8 cellular contexts compared by ENCODE assay signal in genomic region chr18:26103579-26103978, GRCh38. TPM values are rescaled to one million over a fixed set of nuclear protein-coding genes. Genes with fewer than 3 reads are reported as not detected.
DNase-seq lines count a peak whose midpoint lies in the region; ATAC-seq and TF ChIP-seq lines count a peak whose summit lies in the region.

No MANE protein-coding gene starts in this region.

- H3K9me3 Mint-ChIP-seq in CD4-positive, CD25-positive, alpha-beta regulatory T cell: peaks cover 0 to 6% (median 0%) of the 10 kb centered on the region in 7 donors

- no peaks in the 10 kb centered on the region for H3K36me3 Mint-ChIP-seq in CD4-positive, CD25-positive, alpha-beta regulatory T cell

- peak in 2 of 3 donors; percentile 14 to 50 for DNase-seq in CD4-positive, CD25-positive, alpha-beta regulatory T cell
- DNase-seq in activated T-cell treated with anti-CD3 and anti-CD28 coated beads for 48 hours (ENCODE audit: low read depth): peak; percentile 23
- peak; percentile 12 for DNase-seq in left kidney (ENCODE audit: low read depth, low spot score)
- no peak for DNase-seq in NCI-H1092 treated with DMSO at 0.1 percent for 48 hours (lab: John Stamatoyannopoulos, UW)
- no peak for DNase-seq in NCI-H1105 (lab: John Stamatoyannopoulos, UW)

- peaks cover 2% of the 10 kb centered on the region for H3K27me3 ChIP-seq in CD4-positive, CD25-positive, alpha-beta regulatory T cell (ENCODE audit: control insufficient read depth, insufficient read depth, low read length)

- no peak overlapping the region for H3K4me3 Mint-ChIP-seq in CD4-positive, CD25-positive, alpha-beta regulatory T cell

- H3K4me1 ChIP-seq in CD4-positive, CD25-positive, alpha-beta regulatory T cell (ENCODE audit: control insufficient read depth, insufficient read depth, low read length, poor library complexity, severe bottlenecking): no peaks in the 10 kb centered on the region

- TF ChIP-seq RAD21 in Ishikawa (IDR thresholded peaks at IDR 0.05; ENCODE audit: low read depth): peak; percentile 62

- no peaks in the 10 kb centered on the region for H3K36me3 ChIP-seq in CD4-positive, CD25-positive, alpha-beta regulatory T cell (ENCODE audit: control insufficient read depth, insufficient read depth, low read length)

- ATAC-seq in CD4-positive, CD25-positive, alpha-beta regulatory T cell (ENCODE audit: low read depth in 2 of 2): no peak
- ATAC-seq in HG03469 (IDR thresholded peaks at IDR 0.05; ENCODE audit: unreplicated experiment) (no peak), GM18502 (IDR thresholded peaks at IDR 0.05; ENCODE audit: poor library complexity, unreplicated experiment) (no peak)

- no peak overlapping the region for H3K4me3 ChIP-seq in CD4-positive, CD25-positive, alpha-beta regulatory T cell (ENCODE audit: low read depth, low read length)

- no peak for TF ChIP-seq EP300 in Ishikawa (IDR thresholded peaks at IDR 0.05; ENCODE audit: borderline replicate concordance)

- no peak overlapping the region for H3K27ac Mint-ChIP-seq in CD4-positive, CD25-positive, alpha-beta regulatory T cell

- H3K9me3 ChIP-seq in CD4-positive, CD25-positive, alpha-beta regulatory T cell (ENCODE audit: control insufficient read depth in 2 of 2, low read length in 2 of 2): no peaks in the 10 kb centered on the region

- no peak overlapping the region for H3K27ac ChIP-seq in CD4-positive, CD25-positive, alpha-beta regulatory T cell (ENCODE audit: insufficient read depth, low read length, poor library complexity, severe bottlenecking)

- H3K4me1 Mint-ChIP-seq in CD4-positive, CD25-positive, alpha-beta regulatory T cell: peaks cover 0 to 9% (median 0%) of the 10 kb centered on the region in 4 donors

- peaks cover 34% of the 10 kb centered on the region for H3K27me3 Mint-ChIP-seq in CD4-positive, CD25-positive, alpha-beta regulatory T cell

TF ChIP-seq in Ishikawa, 13 proteins besides CTCF, POLR2A, EP300 and RAD21:
- TF ChIP-seq NFIC (IDR thresholded peaks at IDR 0.05): 0 out of 2 replicates have a peak, but pooled peaks have one; percentile 24
- TF ChIP-seq, protein P1, sequence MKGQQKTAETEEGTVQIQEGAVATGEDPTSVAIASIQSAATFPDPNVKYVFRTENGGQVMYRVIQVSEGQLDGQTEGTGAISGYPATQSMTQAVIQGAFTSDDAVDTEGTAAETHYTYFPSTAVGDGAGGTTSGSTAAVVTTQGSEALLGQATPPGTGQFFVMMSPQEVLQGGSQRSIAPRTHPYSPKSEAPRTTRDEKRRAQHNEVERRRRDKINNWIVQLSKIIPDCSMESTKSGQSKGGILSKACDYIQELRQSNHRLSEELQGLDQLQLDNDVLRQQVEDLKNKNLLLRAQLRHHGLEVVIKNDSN (IDR thresholded peaks at IDR 0.05): no peak

RNA-seq across cellular contexts. Expression of gene SS18, which starts 13.2 kb away (rescaled TPM):
- total RNA-seq in CD4-positive, CD25-positive, alpha-beta regulatory T cell: 58.3 TPM
- 10 to 100 TPM; 39.8 to 60.0 (median 43.7) TPM for polyA plus RNA-seq in CD4-positive, CD25-positive, alpha-beta regulatory T cell

RNA-seq across cellular contexts. Expression of gene PSMA8, which starts 30.1 kb away (rescaled TPM):
- 0.30 TPM for total RNA-seq in CD4-positive, CD25-positive, alpha-beta regulatory T cell
- polyA plus RNA-seq in CD4-positive, CD25-positive, alpha-beta regulatory T cell: 1 to 10 TPM in 3 of 4 donors, under 1 TPM in 1; 0.73 to 2.6 (median 1.3) TPM

Comparison
In these comparisons a context has a peak if more than half of its experiments do, and no peak if none do; other contexts are left out.
1. DNase-seq: peak in CD4-positive, CD25-positive, alpha-beta regulatory T cell (2 of 3), activated T-cell treated with anti-CD3 and anti-CD28 coated beads for 48 hours (single experiment) and left kidney (single experiment); none in NCI-H1092 treated with DMSO at 0.1 percent for 48 hours (single experiment) and NCI-H1105 (single experiment).